ENCODE assay signal across 10 cellular contexts in the genomic region with DNA sequence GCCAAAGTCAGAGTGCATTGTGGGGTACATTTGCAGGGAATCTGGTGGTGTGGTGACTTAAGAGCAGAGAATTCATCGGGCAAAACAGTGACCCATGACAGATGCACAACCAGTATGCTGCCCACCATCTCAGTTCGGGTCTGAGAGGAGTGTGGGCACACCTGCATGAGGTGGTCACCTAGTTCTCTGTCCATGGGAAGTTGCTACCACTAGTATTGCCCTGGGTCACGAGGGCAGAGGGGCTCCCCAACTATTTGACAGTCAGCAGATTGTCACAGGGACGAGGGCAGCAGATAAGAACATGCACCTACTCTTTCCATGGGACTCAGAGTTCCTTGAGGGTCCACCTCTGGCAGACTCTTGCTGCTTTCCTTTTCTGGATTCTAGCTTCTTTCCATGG.
"Had no signal": no experiment of that assay in that cellular context is flagged by ENCODE, and none has a peak within 500 bp of the region (broad histone marks: within the 10 kb centered on the region; RNA-seq: fewer than 3 reads in every experiment).

No MANE protein-coding gene starts in this region.

- H3K9me3 ChIP-seq: HAP-1 had no signal

- ATAC-seq: GM23338, HCT116 had no signal

- FAIRE-seq: H54 had no signal

- H3K36me3 ChIP-seq: HAP-1 had no signal

- DNase-seq: GM23248, GOT3, H7, H9, HCEC 1CT, HFFc6 had no signal

- H3K9ac ChIP-seq: GM23248 had no signal

- H3K4me3 ChIP-seq: GM23248, GM23338, HAP-1 had no signal

- H3K4me1 Mint-ChIP-seq: GM23338 had no signal

- H3K27ac ChIP-seq: GM23248 had no signal

- H2AFZ ChIP-seq: GM23248, GM23338 had no signal

- H3K4me1 ChIP-seq: HAP-1 had no signal

- H3K4me2 ChIP-seq: GM23338 had no signal

- H3K4me3 Mint-ChIP-seq: GM23338, H9, HFFc6 had no signal

- H3K27ac Mint-ChIP-seq: GM23338, HFFc6 had no signal
